ENCODE assay signal across 11 cellular contexts in genomic region chr12:103807561-103808238, GRCh38.
"Had no signal": no experiment of that assay in that cellular context is flagged by ENCODE, and none has a peak within 500 bp of the region (broad histone marks: within the 10 kb centered on the region; RNA-seq: fewer than 3 reads in every experiment).

No MANE protein-coding gene starts in this region.

- ATAC-seq: body of pancreas; heart right ventricle; natural killer cell treated with Interleukin-12 subunit alpha and Interleukin-12 subunit beta and Interleukin-15 and Interleukin-18, amount 100 ng/mL, for 72 hours had no signal

- H3K27ac ChIP-seq: body of pancreas, WERI-Rb-1 had no signal

- H3K27me3 ChIP-seq: body of pancreas, heart right ventricle, left lung had no signal

- H3K4me3 ChIP-seq: body of pancreas, heart right ventricle, left lung had no signal

- H3K9me3 ChIP-seq: body of pancreas, heart right ventricle, left lung had no signal

- DNase-seq: activated CD4-positive, alpha-beta T cell treated with anti-CD3 and anti-CD28 coated beads, Interleukin-2, amount 10 ng/mL, durations not matched to agents 24 days and 14 days; activated naive CD4-positive, alpha-beta T cell treated with Interleukin-2 at 50 U/mL for 16 hours; foreskin melanocyte; heart right ventricle; islet precursor cell; stimulated activated CD4-positive, alpha-beta T cell treated with anti-CD3 and anti-CD28 coated beads, Interleukin-4, amount 100 ng/mL, for 1 hour; stimulated activated CD8-positive, alpha-beta memory T cell treated with anti-CD3 and anti-CD28 coated beads, Interleukin-4, amount 100 ng/mL, for 48 hours; WERI-Rb-1 had no signal

- H3K36me3 ChIP-seq: heart right ventricle, left lung, WERI-Rb-1 had no signal
